ENCODE assay signal across 23 cellular contexts in genomic region chr9:137057545-137057944, GRCh38. TPM values are rescaled to one million over a fixed set of nuclear protein-coding genes. Genes with fewer than 3 reads are reported as not detected.
DNase-seq lines count a peak whose midpoint lies in the region; ATAC-seq lines count a peak whose summit lies in the region.
"Had no signal": no experiment of that assay in that cellular context is flagged by ENCODE, and none has a peak within 500 bp of the region (broad histone marks: within the 10 kb centered on the region; RNA-seq: fewer than 3 reads in every experiment).

No MANE protein-coding gene starts in this region.

- DNase-seq in NCI-H1694 treated with DMSO at 0.1 percent for 48 hours (lab: John Stamatoyannopoulos, UW) (peak; percentile 13), NCI-H1694 (lab: John Stamatoyannopoulos, UW) (no peak), NCI-H128 (lab: John Stamatoyannopoulos, UW; ENCODE audit: unreplicated experiment) (peak; percentile 14), NCI-H510A treated with DMSO at 0.1 percent for 48 hours (lab: John Stamatoyannopoulos, UW) (peak; percentile 83), myocyte (ENCODE audit: low read depth) (peak; percentile 84), HK-2 (ENCODE audit: unreplicated experiment) (no peak)
- DNase-seq: activated CD4-positive, alpha-beta T cell treated with anti-CD3 and anti-CD28 coated beads for 36 hours; activated CD8-positive, alpha-beta memory T cell treated with anti-CD3 and anti-CD28 coated beads, Interleukin-2, amount 10 ng/mL, durations not matched to agents 7 days and 5 days; activated naive CD8-positive, alpha-beta T cell treated with anti-CD3 and anti-CD28 coated beads for 36 hours; DND-41; GOT3; heart left ventricle; Kasumi-1; left ventricle myocardium superior; psoas muscle; stimulated activated CD4-positive, alpha-beta T cell treated with anti-CD3 and anti-CD28 coated beads, Interleukin-4, amount 100 ng/mL, for 4 hours had no signal

- ATAC-seq in GM18858 (IDR thresholded peaks at IDR 0.05; ENCODE audit: unreplicated experiment) (no peak), GM19035 (IDR thresholded peaks at IDR 0.05; ENCODE audit: unreplicated experiment) (no peak)
- ATAC-seq: activated CD4-positive, alpha-beta T cell treated with anti-CD3 and anti-CD28 coated beads for 36 hours; activated CD8-positive, alpha-beta memory T cell treated with anti-CD3 and anti-CD28 coated beads, Interleukin-2, amount 10 ng/mL, durations not matched to agents 7 days and 5 days; activated T-helper 17 cell treated with anti-CD3 and anti-CD28 coated beads, Interleukin-2, amount 50 U/mL, for 72 hours; heart left ventricle; left ventricle myocardium superior; psoas muscle had no signal

RNA-seq across cellular contexts. Expression of gene ENTPD2, which starts 3.7 kb away (rescaled TPM):
- total RNA-seq in myocyte: 0.13 and 0.68 TPM in 2 replicates
- polyA plus RNA-seq in myocyte (2012): 0.05 TPM
- total RNA-seq: activated CD8-positive, alpha-beta memory T cell treated with anti-CD3 and anti-CD28 coated beads, Interleukin-2, amount 10 ng/mL, durations not matched to agents 7 days and 5 days; activated naive CD8-positive, alpha-beta T cell treated with anti-CD3 and anti-CD28 coated beads for 36 hours; mononuclear cell had no signal
- polyA plus RNA-seq: BJ, fibroblast of lung had no signal

RNA-seq across cellular contexts. Expression of gene NPDC1, which starts 11.6 kb away (rescaled TPM):
- 4.8 TPM in 2 replicates for total RNA-seq in myocyte
- polyA plus RNA-seq in myocyte (2012): 28.4 TPM

RNA-seq across cellular contexts. Expression of gene SAPCD2, which starts 12.8 kb away (rescaled TPM):
- total RNA-seq in myocyte: 1.9 and 4.7 TPM in 2 replicates
- 0.58 TPM for polyA plus RNA-seq in myocyte (2012)

RNA-seq across cellular contexts. Expression of gene UAP1L1, which starts 19.8 kb away (rescaled TPM):
- 40.2 and 46.4 TPM in 2 replicates for total RNA-seq in myocyte
- polyA plus RNA-seq in myocyte (2012): 34.6 TPM

RNA-seq across cellular contexts. Expression of gene FUT7, which starts 25.7 kb away (rescaled TPM):
- not detected in 2 replicates for total RNA-seq in myocyte
- not detected for polyA plus RNA-seq in myocyte (2012)
- total RNA-seq: activated naive CD8-positive, alpha-beta T cell treated with anti-CD3 and anti-CD28 coated beads for 36 hours; fibroblast of lung; ureter had no signal
- polyA plus RNA-seq: BJ, fibroblast of lung had no signal

Comparison
In these comparisons a context has a peak if more than half of its experiments do, and no peak if none do; other contexts are left out.
1. DNase-seq: peak in NCI-H1694 treated with DMSO at 0.1 percent for 48 hours (single experiment), NCI-H128 (single experiment), NCI-H510A treated with DMSO at 0.1 percent for 48 hours (single experiment) and myocyte (single experiment); none in NCI-H1694 (single experiment) and HK-2 (single experiment).